In genomic region chr19:29545447-29545846, GRCh38 we compare ENCODE assay signal across 12 cellular contexts. TPM values are rescaled to one million over a fixed set of nuclear protein-coding genes. Genes with fewer than 3 reads are reported as not detected.
"Had no signal": no experiment of that assay in that cellular context is flagged by ENCODE, and none has a peak within 500 bp of the region (broad histone marks: within the 10 kb centered on the region; RNA-seq: fewer than 3 reads in every experiment).

No MANE protein-coding gene starts in this region.

RNA-seq across cellular contexts. Expression of gene VSTM2B, which starts 19.7 kb away (rescaled TPM):
- total RNA-seq: OCI-LY7, PC-3, PC-9, Peyer's patch, Right ventricle myocardium inferior, Right ventricle myocardium superior, RPMI7951, SJCRH30, SJSA1, SK-MEL-5, T-cell had no signal
- polyA plus RNA-seq: SK-N-SH had no signal
